Comparison of ENCODE assay signal across 1 cellular context in the genomic region with DNA sequence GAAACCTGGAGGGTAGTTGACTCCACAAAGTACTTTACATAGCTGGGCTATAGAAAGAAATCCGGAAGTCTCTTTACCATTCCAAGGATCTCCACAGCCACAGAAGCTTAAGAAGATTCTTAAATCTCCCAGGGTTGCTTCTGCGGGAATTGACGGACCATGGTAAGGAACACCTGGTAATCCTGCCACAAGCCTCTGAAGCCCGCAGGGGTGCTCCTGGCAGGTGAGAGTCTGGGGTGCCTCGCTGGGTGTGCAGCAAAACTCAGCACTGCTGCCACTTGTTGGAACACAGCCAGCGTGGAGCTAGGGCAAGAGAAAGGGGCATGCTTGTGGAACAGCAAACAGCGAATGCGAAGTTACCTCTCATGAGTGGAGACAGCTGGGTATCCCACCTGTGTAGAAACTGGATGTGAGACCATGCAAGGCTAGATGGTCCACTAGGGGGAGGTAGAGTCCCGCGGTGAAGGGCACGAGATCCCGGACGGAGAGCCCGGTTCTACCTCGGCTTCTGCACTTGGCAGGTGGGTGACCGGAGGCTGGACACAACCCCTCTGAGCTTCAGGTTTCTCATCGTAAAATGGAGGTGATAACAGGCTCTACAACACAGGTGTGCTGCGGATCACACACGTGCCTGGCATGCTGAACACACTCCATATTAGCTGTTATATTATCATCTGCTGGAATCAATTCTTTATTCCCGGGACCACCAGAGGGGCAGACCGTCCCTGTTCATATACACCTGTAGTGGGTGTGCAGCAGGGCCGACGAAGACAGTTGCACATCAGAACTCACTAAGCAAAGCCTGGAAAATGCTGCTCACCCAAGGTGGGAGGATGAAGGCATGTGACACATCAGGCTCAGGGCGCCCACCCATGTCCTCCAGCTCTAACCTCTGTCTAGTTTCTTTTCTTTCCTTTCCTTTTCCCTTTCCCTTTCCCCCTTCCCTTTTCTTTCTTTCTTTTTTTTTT.
TF ChIP-seq lines count a peak whose summit lies in the region.

No MANE protein-coding gene starts in this region.

TF ChIP-seq in H1, 55 proteins besides CTCF, POLR2A, EP300 and RAD21 (continued from another document):
- TF ChIP-seq, protein P1, sequence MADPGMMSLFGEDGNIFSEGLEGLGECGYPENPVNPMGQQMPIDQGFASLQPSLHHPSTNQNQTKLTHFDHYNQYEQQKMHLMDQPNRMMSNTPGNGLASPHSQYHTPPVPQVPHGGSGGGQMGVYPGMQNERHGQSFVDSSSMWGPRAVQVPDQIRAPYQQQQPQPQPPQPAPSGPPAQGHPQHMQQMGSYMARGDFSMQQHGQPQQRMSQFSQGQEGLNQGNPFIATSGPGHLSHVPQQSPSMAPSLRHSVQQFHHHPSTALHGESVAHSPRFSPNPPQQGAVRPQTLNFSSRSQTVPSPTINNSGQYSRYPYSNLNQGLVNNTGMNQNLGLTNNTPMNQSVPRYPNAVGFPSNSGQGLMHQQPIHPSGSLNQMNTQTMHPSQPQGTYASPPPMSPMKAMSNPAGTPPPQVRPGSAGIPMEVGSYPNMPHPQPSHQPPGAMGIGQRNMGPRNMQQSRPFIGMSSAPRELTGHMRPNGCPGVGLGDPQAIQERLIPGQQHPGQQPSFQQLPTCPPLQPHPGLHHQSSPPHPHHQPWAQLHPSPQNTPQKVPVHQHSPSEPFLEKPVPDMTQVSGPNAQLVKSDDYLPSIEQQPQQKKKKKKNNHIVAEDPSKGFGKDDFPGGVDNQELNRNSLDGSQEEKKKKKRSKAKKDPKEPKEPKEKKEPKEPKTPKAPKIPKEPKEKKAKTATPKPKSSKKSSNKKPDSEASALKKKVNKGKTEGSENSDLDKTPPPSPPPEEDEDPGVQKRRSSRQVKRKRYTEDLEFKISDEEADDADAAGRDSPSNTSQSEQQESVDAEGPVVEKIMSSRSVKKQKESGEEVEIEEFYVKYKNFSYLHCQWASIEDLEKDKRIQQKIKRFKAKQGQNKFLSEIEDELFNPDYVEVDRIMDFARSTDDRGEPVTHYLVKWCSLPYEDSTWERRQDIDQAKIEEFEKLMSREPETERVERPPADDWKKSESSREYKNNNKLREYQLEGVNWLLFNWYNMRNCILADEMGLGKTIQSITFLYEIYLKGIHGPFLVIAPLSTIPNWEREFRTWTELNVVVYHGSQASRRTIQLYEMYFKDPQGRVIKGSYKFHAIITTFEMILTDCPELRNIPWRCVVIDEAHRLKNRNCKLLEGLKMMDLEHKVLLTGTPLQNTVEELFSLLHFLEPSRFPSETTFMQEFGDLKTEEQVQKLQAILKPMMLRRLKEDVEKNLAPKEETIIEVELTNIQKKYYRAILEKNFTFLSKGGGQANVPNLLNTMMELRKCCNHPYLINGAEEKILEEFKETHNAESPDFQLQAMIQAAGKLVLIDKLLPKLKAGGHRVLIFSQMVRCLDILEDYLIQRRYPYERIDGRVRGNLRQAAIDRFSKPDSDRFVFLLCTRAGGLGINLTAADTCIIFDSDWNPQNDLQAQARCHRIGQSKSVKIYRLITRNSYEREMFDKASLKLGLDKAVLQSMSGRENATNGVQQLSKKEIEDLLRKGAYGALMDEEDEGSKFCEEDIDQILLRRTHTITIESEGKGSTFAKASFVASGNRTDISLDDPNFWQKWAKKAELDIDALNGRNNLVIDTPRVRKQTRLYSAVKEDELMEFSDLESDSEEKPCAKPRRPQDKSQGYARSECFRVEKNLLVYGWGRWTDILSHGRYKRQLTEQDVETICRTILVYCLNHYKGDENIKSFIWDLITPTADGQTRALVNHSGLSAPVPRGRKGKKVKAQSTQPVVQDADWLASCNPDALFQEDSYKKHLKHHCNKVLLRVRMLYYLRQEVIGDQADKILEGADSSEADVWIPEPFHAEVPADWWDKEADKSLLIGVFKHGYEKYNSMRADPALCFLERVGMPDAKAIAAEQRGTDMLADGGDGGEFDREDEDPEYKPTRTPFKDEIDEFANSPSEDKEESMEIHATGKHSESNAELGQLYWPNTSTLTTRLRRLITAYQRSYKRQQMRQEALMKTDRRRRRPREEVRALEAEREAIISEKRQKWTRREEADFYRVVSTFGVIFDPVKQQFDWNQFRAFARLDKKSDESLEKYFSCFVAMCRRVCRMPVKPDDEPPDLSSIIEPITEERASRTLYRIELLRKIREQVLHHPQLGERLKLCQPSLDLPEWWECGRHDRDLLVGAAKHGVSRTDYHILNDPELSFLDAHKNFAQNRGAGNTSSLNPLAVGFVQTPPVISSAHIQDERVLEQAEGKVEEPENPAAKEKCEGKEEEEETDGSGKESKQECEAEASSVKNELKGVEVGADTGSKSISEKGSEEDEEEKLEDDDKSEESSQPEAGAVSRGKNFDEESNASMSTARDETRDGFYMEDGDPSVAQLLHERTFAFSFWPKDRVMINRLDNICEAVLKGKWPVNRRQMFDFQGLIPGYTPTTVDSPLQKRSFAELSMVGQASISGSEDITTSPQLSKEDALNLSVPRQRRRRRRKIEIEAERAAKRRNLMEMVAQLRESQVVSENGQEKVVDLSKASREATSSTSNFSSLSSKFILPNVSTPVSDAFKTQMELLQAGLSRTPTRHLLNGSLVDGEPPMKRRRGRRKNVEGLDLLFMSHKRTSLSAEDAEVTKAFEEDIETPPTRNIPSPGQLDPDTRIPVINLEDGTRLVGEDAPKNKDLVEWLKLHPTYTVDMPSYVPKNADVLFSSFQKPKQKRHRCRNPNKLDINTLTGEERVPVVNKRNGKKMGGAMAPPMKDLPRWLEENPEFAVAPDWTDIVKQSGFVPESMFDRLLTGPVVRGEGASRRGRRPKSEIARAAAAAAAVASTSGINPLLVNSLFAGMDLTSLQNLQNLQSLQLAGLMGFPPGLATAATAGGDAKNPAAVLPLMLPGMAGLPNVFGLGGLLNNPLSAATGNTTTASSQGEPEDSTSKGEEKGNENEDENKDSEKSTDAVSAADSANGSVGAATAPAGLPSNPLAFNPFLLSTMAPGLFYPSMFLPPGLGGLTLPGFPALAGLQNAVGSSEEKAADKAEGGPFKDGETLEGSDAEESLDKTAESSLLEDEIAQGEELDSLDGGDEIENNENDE (IDR thresholded peaks at IDR 0.05; ENCODE audit: insufficient replicate concordance, low read length) = no peak
- TF ChIP-seq TBP (IDR thresholded peaks at IDR 0.05; ENCODE audit: low read depth, low read length) (no peak), CHD2 (IDR thresholded peaks at IDR 0.05; ENCODE audit: low read length) (peak; percentile 58; the same call in 1 of the 2 replicates), SUZ12 (IDR thresholded peaks at IDR 0.05; ENCODE audit: low read length) (no peak), SIX5 (IDR thresholded peaks at IDR 0.05; ENCODE audit: low read depth, low read length) (no peak), SIN3A (conservative IDR thresholded peaks at IDR 0.05 in 1 of 2, IDR thresholded peaks at IDR 0.05 in 1 of 2; ENCODE audit: low read depth in 1 of 2, low read length in 2 of 2) (0 out of 4 replicates have a peak, but pooled peaks of 1 of the 2 experiments have one; percentile 40), TAF7 (optimal IDR thresholded peaks at IDR 0.05; ENCODE audit: borderline replicate concordance, low read depth, low read length) (no peak)
- TF ChIP-seq, protein P2, sequence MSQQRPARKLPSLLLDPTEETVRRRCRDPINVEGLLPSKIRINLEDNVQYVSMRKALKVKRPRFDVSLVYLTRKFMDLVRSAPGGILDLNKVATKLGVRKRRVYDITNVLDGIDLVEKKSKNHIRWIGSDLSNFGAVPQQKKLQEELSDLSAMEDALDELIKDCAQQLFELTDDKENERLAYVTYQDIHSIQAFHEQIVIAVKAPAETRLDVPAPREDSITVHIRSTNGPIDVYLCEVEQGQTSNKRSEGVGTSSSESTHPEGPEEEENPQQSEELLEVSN (IDR thresholded peaks at IDR 0.05) = peak; percentile 52; the same call in 1 of the 2 replicates
